8 cellular contexts compared by ENCODE assay signal in genomic region chr4:72295966-72296557, GRCh38.
DNase-seq lines count a peak whose midpoint lies in the region; ATAC-seq, FAIRE-seq and TF ChIP-seq lines count a peak whose summit lies in the region.

No MANE protein-coding gene starts in this region.

- DNase-seq in D721Med (ENCODE audit: insufficient read length, low spot score) = no peak
- peak; percentile 17 for DNase-seq in HuH-7 (ENCODE audit: low spot score)
- peak; percentile 1 to 52 for DNase-seq in SW 1271 (lab: John Stamatoyannopoulos, UW)
- DNase-seq in germinal center (ENCODE audit: low spot score) = peak; percentile 3
- peak; percentile 20 for DNase-seq in retinal pigment epithelial cell (ENCODE audit: low read depth)
- DNase-seq in HuH-7.5 (ENCODE audit: low spot score) = no peak
- no peak for DNase-seq in CD8-positive, alpha-beta T cell

- ATAC-seq in GM19395 (IDR thresholded peaks at IDR 0.05; ENCODE audit: unreplicated experiment) = peak; percentile 78
- ATAC-seq in CD8-positive, alpha-beta T cell = no peak

- intact Hi-C loops in CD8-positive, alpha-beta T cell (cut with DNase I, micrococcal nuclease) = loop anchor here (5.0 to 10.0 kb wide), 2 partner anchors 721 to 1839 kb away; no protein-coding TSS in a partner anchor

- H3K36me3 Mint-ChIP-seq in CD8-positive, alpha-beta T cell = no peaks in the 10 kb centered on the region

- TF ChIP-seq CTCF in D721Med (IDR thresholded peaks at IDR 0.05; ENCODE audit: insufficient read depth, missing control alignments) (peak; percentile 75), retinal pigment epithelial cell (conservative IDR thresholded peaks at IDR 0.05; ENCODE audit: low read depth, low read length) (peak; percentile 63)
- TF ChIP-seq CTCF in CD8-positive, alpha-beta T cell (IDR thresholded peaks at IDR 0.05) = no peak

- CTCF ChIA-PET in CD8-positive, alpha-beta T cell (lab: Charles Lee) = no interaction called here

- no peak overlapping the region for H3K27ac ChIP-seq in CD8-positive, alpha-beta T cell (ENCODE audit: low read depth, low read length)

- H3K27me3 ChIP-seq in CD8-positive, alpha-beta T cell (ENCODE audit: insufficient read depth, low read length) = no peaks in the 10 kb centered on the region

- FAIRE-seq in D721Med (lab: Jason Lieb, UNC) = peak; percentile 61

- no peaks in the 10 kb centered on the region for H3K4me1 ChIP-seq in CD8-positive, alpha-beta T cell (ENCODE audit: insufficient read depth, low read length)

- H3K9me3 ChIP-seq in CD8-positive, alpha-beta T cell (ENCODE audit: low read length) = no peaks in the 10 kb centered on the region

- H3K4me1 Mint-ChIP-seq in CD8-positive, alpha-beta T cell (ENCODE audit: low read depth) = no peaks in the 10 kb centered on the region

- H3K36me3 ChIP-seq in CD8-positive, alpha-beta T cell (ENCODE audit: insufficient read depth, low read length) = no peaks in the 10 kb centered on the region

- H3K27ac Mint-ChIP-seq in CD8-positive, alpha-beta T cell = no peak overlapping the region

- POLR2A ChIA-PET in CD8-positive, alpha-beta T cell (lab: Charles Lee) = no interaction called here

- H3K4me3 ChIP-seq in retinal pigment epithelial cell (ENCODE audit: low read length) = no peak overlapping the region
- no peak overlapping the region for H3K4me3 ChIP-seq in CD8-positive, alpha-beta T cell (ENCODE audit: low read depth, low read length)

- H3K27me3 Mint-ChIP-seq in CD8-positive, alpha-beta T cell (ENCODE audit: low read depth) = peaks cover 8% of the 10 kb centered on the region

- no peak overlapping the region for H3K4me3 Mint-ChIP-seq in CD8-positive, alpha-beta T cell

- H3K9me3 Mint-ChIP-seq in CD8-positive, alpha-beta T cell = no peaks in the 10 kb centered on the region

Comparison
In these comparisons a context has a peak if more than half of its experiments do, and no peak if none do; other contexts are left out.
1. DNase-seq: peak in HuH-7 (single experiment), SW 1271 (2 of 2), germinal center (single experiment) and retinal pigment epithelial cell (single experiment); none in D721Med (single experiment), HuH-7.5 (single experiment) and CD8-positive, alpha-beta T cell (0 of 7).